ENCODE assay signal across 9 cellular contexts in the genomic region with DNA sequence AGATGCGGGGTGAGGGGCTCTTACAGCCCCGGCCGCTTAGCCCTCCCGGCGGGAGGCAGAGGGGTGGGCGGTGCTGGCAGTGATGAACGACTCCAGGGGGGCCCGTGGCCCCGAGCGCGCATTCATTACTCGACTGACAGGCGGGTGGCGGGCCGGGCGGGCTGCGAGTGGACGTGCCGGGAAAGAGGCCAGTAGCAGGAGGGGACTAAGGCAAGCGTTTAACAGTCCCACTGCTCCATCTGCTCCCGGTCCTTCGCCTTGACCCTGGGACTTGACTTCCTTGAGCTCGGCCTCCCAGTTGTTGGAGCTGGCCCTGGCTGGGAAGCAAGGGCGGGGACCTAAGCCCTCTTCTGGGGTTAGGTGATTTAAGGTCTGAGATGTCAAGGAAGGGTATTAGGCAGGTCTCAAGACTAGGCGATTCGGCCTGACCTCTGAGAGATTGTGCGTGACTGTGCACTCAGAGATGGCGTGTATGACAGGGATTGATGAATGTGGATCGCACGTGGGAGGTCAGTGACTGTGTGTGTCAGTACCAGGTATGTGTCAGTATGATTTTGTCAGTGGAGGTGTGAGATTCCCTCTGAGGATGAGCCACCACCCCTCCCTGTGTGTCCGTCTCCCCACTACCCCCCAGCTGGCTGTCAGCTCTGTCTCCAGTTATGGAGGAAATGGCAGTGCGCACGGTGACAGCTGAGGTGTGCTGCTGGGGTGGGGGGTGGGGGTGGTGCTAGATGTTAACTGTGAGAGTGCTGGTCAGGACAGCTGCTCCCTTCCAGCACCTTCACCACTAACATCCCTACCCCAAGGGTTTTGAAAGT. TPM values are rescaled to one million over a fixed set of nuclear protein-coding genes. Genes with fewer than 3 reads are reported as not detected.
DNase-seq lines count a peak whose midpoint lies in the region; ATAC-seq, FAIRE-seq and TF ChIP-seq lines count a peak whose summit lies in the region.
"Had no signal": no experiment of that assay in that cellular context is flagged by ENCODE, and none has a peak within 500 bp of the region (broad histone marks: within the 10 kb centered on the region; RNA-seq: fewer than 3 reads in every experiment).

No MANE protein-coding gene starts in this region.

- H4K20me1 ChIP-seq in Karpas-422 (ENCODE audit: insufficient read depth, low read depth, low read length) = peaks cover 7% of the 10 kb centered on the region; the same call in 1 of the 2 replicates

- H3K36me3 ChIP-seq in Karpas-422 (ENCODE audit: insufficient read depth, low read length) (no peaks in the 10 kb centered on the region), bronchial epithelial cell (ENCODE audit: control insufficient read depth, insufficient read depth, low read length) (no peaks in the 10 kb centered on the region)

- peak overlapping the region; percentile 96 for H3K4me2 ChIP-seq in Karpas-422 (ENCODE audit: low read depth, low read length, poor library complexity, severe bottlenecking)

- H3K9me2 ChIP-seq in Karpas-422 (replicated peaks; ENCODE audit: insufficient read depth, low read length) = no peaks in the 10 kb centered on the region

- peak overlapping the region; percentile 64 for H3K9ac ChIP-seq in Karpas-422 (ENCODE audit: low read length)

- H3K4me1 Mint-ChIP-seq in naive thymus-derived CD8-positive, alpha-beta T cell = peaks cover 20 to 48% (median 43%) of the 10 kb centered on the region in 4 donors

- H2AFZ ChIP-seq in Karpas-422 (ENCODE audit: low read length) = peak overlapping the region; percentile 89

- H3K9me3 ChIP-seq in Karpas-422 (ENCODE audit: low read length) = no peaks in the 10 kb centered on the region

- peak; percentile 98 for FAIRE-seq in bronchial epithelial cell (lab: Jason Lieb, UNC)
- FAIRE-seq: frontal cortex had no signal

- H3K4me1 ChIP-seq in Karpas-422 (ENCODE audit: low read length) = peaks cover 59% of the 10 kb centered on the region

- peak in 1 of 2 donors; percentile 24 for ATAC-seq in naive thymus-derived CD8-positive, alpha-beta T cell
- no peak for ATAC-seq in HG02610 (IDR thresholded peaks at IDR 0.05; ENCODE audit: unreplicated experiment)

- no peak for TF ChIP-seq CTCF in bronchial epithelial cell (IDR thresholded peaks at IDR 0.05; ENCODE audit: insufficient read depth, low read length, severe bottlenecking)

- peaks cover 0 to 4% (median 0%) of the 10 kb centered on the region in 3 donors for H3K36me3 Mint-ChIP-seq in naive thymus-derived CD8-positive, alpha-beta T cell

- H3K4me3 ChIP-seq in Karpas-422 (ENCODE audit: low read length) = peak overlapping the region; percentile 69
- peak overlapping the region; percentile 2 for H3K4me3 ChIP-seq in bronchial epithelial cell (ENCODE audit: low read depth, low read length)

- peak overlapping the region in 4 of 10 donors; percentile 6 to 61 (median 28) for H3K27ac Mint-ChIP-seq in naive thymus-derived CD8-positive, alpha-beta T cell

- POLR2A ChIA-PET in naive thymus-derived CD8-positive, alpha-beta T cell (lab: Charles Lee) = interaction anchor here (0.6 to 1.6 kb wide), 3 partner anchors 20 to 54 kb away, joined by 4 to 5 read pairs (median 4); a partner anchor contains a TSS

- no peaks in the 10 kb centered on the region for H3K27me3 ChIP-seq in Karpas-422 (ENCODE audit: low read length)
- H3K27me3 ChIP-seq in bronchial epithelial cell (ENCODE audit: control insufficient read depth, insufficient read depth, low read length) = peaks cover 36% of the 10 kb centered on the region

- no peaks in the 10 kb centered on the region for H3K79me2 ChIP-seq in Karpas-422 (ENCODE audit: low read length)

- H3K4me3 Mint-ChIP-seq in naive thymus-derived CD8-positive, alpha-beta T cell = peak overlapping the region; percentile 63 to 85 (median 76)

- H3K27me3 Mint-ChIP-seq in naive thymus-derived CD8-positive, alpha-beta T cell = peaks cover 15 to 78% (median 53%) of the 10 kb centered on the region in 5 donors

- DNase-seq in COR-L47 (lab: John Stamatoyannopoulos, UW) (peak; percentile 59), Karpas-422 (peak; percentile 67), bronchial epithelial cell (ENCODE audit: low read depth) (peak; percentile 32), HK-2 (ENCODE audit: unreplicated experiment) (no peak), DMS 273 treated with DMSO at 0.1 percent for 48 hours (lab: John Stamatoyannopoulos, UW) (no peak), foreskin melanocyte (no peak)
- DNase-seq in naive thymus-derived CD8-positive, alpha-beta T cell = no peak

- H3K9me3 Mint-ChIP-seq in naive thymus-derived CD8-positive, alpha-beta T cell = no peaks in the 10 kb centered on the region

- H3K27ac ChIP-seq in Karpas-422 (ENCODE audit: low read length) = no peak overlapping the region

RNA-seq across cellular contexts. Expression of a gene that starts 3.6 kb away (rescaled TPM):
- total RNA-seq in Karpas-422 (2014; rRNA removed; shearing (Covaris generic); ENCODE audit: low replicate concordance) = not detected in 2 replicates
- total RNA-seq in bronchial epithelial cell = 0.13 and 0.26 TPM in 2 replicates
- total RNA-seq in naive thymus-derived CD8-positive, alpha-beta T cell = not detected
- polyA plus RNA-seq in naive thymus-derived CD8-positive, alpha-beta T cell = not detected

RNA-seq across cellular contexts. Expression of a gene that starts 6.1 kb away (rescaled TPM):
- total RNA-seq in Karpas-422 (2014; rRNA removed; shearing (Covaris generic); ENCODE audit: low replicate concordance) = not detected in 2 replicates
- 0.13 TPM in 1 of 2 replicates, not detected in the other for total RNA-seq in bronchial epithelial cell
- total RNA-seq in naive thymus-derived CD8-positive, alpha-beta T cell = not detected
- polyA plus RNA-seq in naive thymus-derived CD8-positive, alpha-beta T cell = not detected

RNA-seq across cellular contexts. Expression of a gene that starts 20.1 kb away (rescaled TPM):
- 20.2 and 58.2 TPM in 2 replicates for total RNA-seq in Karpas-422 (2014; rRNA removed; shearing (Covaris generic); ENCODE audit: low replicate concordance)
- total RNA-seq in bronchial epithelial cell = 2.6 and 5.2 TPM in 2 replicates
- 1 to 10 TPM in 1 of 2 experiments, under 1 TPM in 1; 0.62 to 1.7 TPM for total RNA-seq in naive thymus-derived CD8-positive, alpha-beta T cell
- under 1 TPM in 1 of 3 donors, not detected in 2; 0.24 TPM for polyA plus RNA-seq in naive thymus-derived CD8-positive, alpha-beta T cell

RNA-seq across cellular contexts. Expression of a gene that starts 24.1 kb away (rescaled TPM):
- total RNA-seq in Karpas-422 (2014; rRNA removed; shearing (Covaris generic); ENCODE audit: low replicate concordance) = 43.5 and 50.7 TPM in 2 replicates
- total RNA-seq in bronchial epithelial cell = 21.3 and 33.4 TPM in 2 replicates
- 1 to 10 TPM; 5.9 to 6.3 TPM for total RNA-seq in naive thymus-derived CD8-positive, alpha-beta T cell
- 1 to 10 TPM; 2.7 to 5.7 (median 3.9) TPM for polyA plus RNA-seq in naive thymus-derived CD8-positive, alpha-beta T cell

RNA-seq across cellular contexts. Expression of a gene that starts 48.2 kb away (rescaled TPM):
- 0.52 TPM in 1 of 2 replicates, not detected in the other for total RNA-seq in Karpas-422 (2014; rRNA removed; shearing (Covaris generic); ENCODE audit: low replicate concordance)
- 0.26 and 0.51 TPM in 2 replicates for total RNA-seq in bronchial epithelial cell
- total RNA-seq in naive thymus-derived CD8-positive, alpha-beta T cell = not detected
- polyA plus RNA-seq in naive thymus-derived CD8-positive, alpha-beta T cell = not detected

Comparison
In these comparisons a context has a peak if more than half of its experiments do, and no peak if none do; other contexts are left out.
1. DNase-seq: peak in COR-L47 (single experiment), Karpas-422 (single experiment) and bronchial epithelial cell (single experiment); none in naive thymus-derived CD8-positive, alpha-beta T cell (0 of 10), HK-2 (single experiment), DMS 273 treated with DMSO at 0.1 percent for 48 hours (single experiment) and foreskin melanocyte (single experiment).